Comparison of ENCODE assay signal across 10 cellular contexts in genomic region chrX:70436380-70436779, GRCh38. TPM values are rescaled to one million over a fixed set of nuclear protein-coding genes. Genes with fewer than 3 reads are reported as not detected.
DNase-seq lines count a peak whose midpoint lies in the region; ATAC-seq and TF ChIP-seq lines count a peak whose summit lies in the region.
"Had no signal": no experiment of that assay in that cellular context is flagged by ENCODE, and none has a peak within 500 bp of the region (broad histone marks: within the 10 kb centered on the region; RNA-seq: fewer than 3 reads in every experiment).

No MANE protein-coding gene starts in this region.

- intact Hi-C loops in OCI-LY7 (cut with micrococcal nuclease; ENCODE audit: unreplicated experiment): no loop called here
- intact Hi-C loops in transverse colon (cut with DNase I; ENCODE audit: low total_unique reads): no loop called here
- intact Hi-C loops in prostate gland (cut with DNase I): loop anchor here (10.0 kb wide), 1 partner anchor 242 kb away; no protein-coding TSS in a partner anchor

- H3K9me2 ChIP-seq in OCI-LY7 (ENCODE audit: insufficient read depth, low read length): no peaks in the 10 kb centered on the region

- CTCF ChIA-PET in OCI-LY7 (lab: Charles Lee; ENCODE audit: unreplicated experiment): interaction anchor here (0.9 kb wide), 1 partner anchor 228 kb away, joined by 3 read pairs; no protein-coding TSS in a partner anchor

- H3K9me3 ChIP-seq in OCI-LY7 (ENCODE audit: low read length) (no peaks in the 10 kb centered on the region), transverse colon (no peaks in the 10 kb centered on the region), prostate gland (no peaks in the 10 kb centered on the region)

- TF ChIP-seq EP300 in transverse colon (IDR thresholded peaks at IDR 0.05; ENCODE audit: low read depth): no peak

- in situ Hi-C loops in GM13977 (cut with MboI; ENCODE audit: low pct_unique_long_range_greater_than_20kb, low sequenced_read_pairs, unreplicated experiment): no loop called here
- in situ Hi-C loops in transverse colon (cut with MboI; ENCODE audit: low pct_ligation_motif_present in 1 of 4, low pct_unique_long_range_greater_than_20kb in 1 of 4, low sequenced_read_pairs in 3 of 4): no loop called here

- POLR2A ChIA-PET in OCI-LY7 (lab: Charles Lee): no interaction called here

- peak; percentile 85 for DNase-seq in ELF-1 (ENCODE audit: low read depth, low spot score)
- peak; percentile 28 for DNase-seq in GM13977 (ENCODE audit: low spot score)
- DNase-seq in OCI-LY7 (ENCODE audit: low spot score): peak; percentile 25
- peak; percentile 37 for DNase-seq in left kidney (ENCODE audit: low read depth, low spot score)
- no peak for DNase-seq in transverse colon
- DNase-seq in prostate gland (ENCODE audit: low spot score): no peak
- DNase-seq: cerebellar nuclear complex, DMS53 had no signal

- H3K27ac ChIP-seq in OCI-LY7 (ENCODE audit: low read depth, low read length, poor library complexity, severe bottlenecking): no peak overlapping the region
- H3K27ac ChIP-seq in transverse colon: no peak overlapping the region
- H3K27ac ChIP-seq in prostate gland: no peak overlapping the region

- no peak overlapping the region for H3K4me2 ChIP-seq in OCI-LY7 (ENCODE audit: low read length)

- no peaks in the 10 kb centered on the region for H3K79me2 ChIP-seq in OCI-LY7 (ENCODE audit: insufficient read depth, low read depth, low read length)

- no peaks in the 10 kb centered on the region for H3K36me3 ChIP-seq in OCI-LY7 (ENCODE audit: insufficient read depth, low read length)
- H3K36me3 ChIP-seq in transverse colon: no peaks in the 10 kb centered on the region
- no peaks in the 10 kb centered on the region for H3K36me3 ChIP-seq in prostate gland

- no peak for ATAC-seq in HG02973 (IDR thresholded peaks at IDR 0.05; ENCODE audit: unreplicated experiment)

- H3K4me3 ChIP-seq in OCI-LY7 (ENCODE audit: low read depth, low read length, poor library complexity, severe bottlenecking) (no peak overlapping the region), transverse colon (no peak overlapping the region), prostate gland (no peak overlapping the region)

- peak; percentile 6 for TF ChIP-seq CTCF in GM13977 (IDR thresholded peaks at IDR 0.05; ENCODE audit: extremely low read depth, insufficient read depth, missing control alignments)
- peak; percentile 39 for TF ChIP-seq CTCF in OCI-LY7 (conservative IDR thresholded peaks at IDR 0.05; ENCODE audit: low read length)
- TF ChIP-seq CTCF in transverse colon (IDR thresholded peaks at IDR 0.05): no peak
- no peak for TF ChIP-seq CTCF in prostate gland (IDR thresholded peaks at IDR 0.05)

- H3K27me3 ChIP-seq in transverse colon (no peaks in the 10 kb centered on the region), prostate gland (replicated peaks; ENCODE audit: insufficient read depth) (no peaks in the 10 kb centered on the region)

- H3K4me1 ChIP-seq in OCI-LY7 (ENCODE audit: insufficient read depth, low read length, poor library complexity, severe bottlenecking) (peaks cover 7% of the 10 kb centered on the region), transverse colon (peaks cover 0 to 7% (median 4%) of the 10 kb centered on the region in 4 donors), prostate gland (replicated peaks) (no peaks in the 10 kb centered on the region)

- 54% methylated on average over 14 of the region's 14 CpGs; no CpG with 5 or more reads in 1 of the 2 donors for WGBS in transverse colon (ENCODE audit: low coverage in 1 of 2), 2 donors
- WGBS in prostate gland: 51% methylated on average over 10 of the region's 14 CpGs

- BruUV-seq in OCI-LY7 (replicated peaks; lab: Mats Ljungman, UMichigan): no TSS peak

- no peak overlapping the region for H2AFZ ChIP-seq in OCI-LY7 (ENCODE audit: low read length)

- no peaks in the 10 kb centered on the region for H4K20me1 ChIP-seq in OCI-LY7 (ENCODE audit: insufficient read depth, low read length)

- TF ChIP-seq POLR2A in transverse colon (IDR thresholded peaks at IDR 0.05) (no peak), prostate gland (IDR thresholded peaks at IDR 0.05) (no peak)

RNA-seq across cellular contexts. Expression of gene DLG3, which starts 8.3 kb away (rescaled TPM):
- total RNA-seq in OCI-LY7 (2014; rRNA removed; shearing (Covaris generic)): 0.06 TPM in 1 of 2 replicates, not detected in the other
- total RNA-seq in OCI-LY7 (2022) (0.09 TPM in 1 of 2 replicates, not detected in the other), transverse colon (10 to 100 TPM; 31.8 to 59.4 (median 54.8) TPM), prostate gland (10 to 100 TPM; 11.9 to 29.1 TPM)

RNA-seq across cellular contexts. Expression of gene GDPD2, which starts 13.3 kb away (rescaled TPM):
- 0.16 TPM in 1 of 2 replicates, not detected in the other for total RNA-seq in OCI-LY7 (2014; rRNA removed; shearing (Covaris generic))
- total RNA-seq in OCI-LY7 (2022): not detected in 2 replicates
- total RNA-seq in transverse colon: 10 to 100 TPM in 3 of 4 donors, 1 to 10 TPM in 1; 1.6 to 68.1 (median 31.2) TPM
- not detected for total RNA-seq in prostate gland
- total RNA-seq: lung microvascular endothelial cell had no signal

Comparison
In these comparisons a context has a peak if more than half of its experiments do, and no peak if none do; other contexts are left out.
1. DNase-seq: peak in ELF-1 (single experiment), GM13977 (single experiment), OCI-LY7 (single experiment) and left kidney (single experiment); none in transverse colon (single experiment) and prostate gland (single experiment).
2. CTCF ChIP-seq: peak in GM13977 (single experiment) and OCI-LY7 (single experiment); none in transverse colon (0 of 5) and prostate gland (0 of 4).
3. RNA of gene DLG3, which starts 8.3 kb away (total RNA-seq): 31.8 to 59.4 TPM in transverse colon and 11.9 to 29.1 TPM in prostate gland; 0.06 to 0.09 TPM in OCI-LY7; every median in the first group is over 10 times any median in the second.